8 cellular contexts compared by ENCODE assay signal in the genomic region with DNA sequence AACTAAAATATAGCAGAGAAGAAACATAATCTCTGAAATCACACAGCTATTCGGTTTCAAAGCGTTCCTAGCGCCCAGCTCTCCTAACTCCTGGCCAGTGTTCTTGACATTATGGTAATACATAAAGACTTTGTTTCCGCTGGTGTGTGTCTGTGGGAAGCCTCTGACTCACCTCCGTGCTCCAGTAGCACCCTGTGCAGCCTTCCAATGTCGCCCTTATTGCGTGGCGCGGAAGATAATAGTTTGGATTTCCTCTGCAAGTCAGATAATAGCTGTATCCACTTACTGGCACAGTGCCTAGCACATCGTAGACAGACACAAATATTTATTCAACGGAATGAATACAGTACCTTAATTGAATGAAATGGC. TPM values are rescaled to one million over a fixed set of nuclear protein-coding genes. Genes with fewer than 3 reads are reported as not detected.
DNase-seq lines count a peak whose midpoint lies in the region; ATAC-seq and TF ChIP-seq lines count a peak whose summit lies in the region.

No MANE protein-coding gene starts in this region.

- no peaks in the 10 kb centered on the region for H3K9me3 ChIP-seq in CD4-positive, alpha-beta T cell (ENCODE audit: control insufficient read depth, low read length)
- H3K9me3 ChIP-seq in H9 (ENCODE audit: control insufficient read depth, low read depth, low read length): no peaks in the 10 kb centered on the region

- TF ChIP-seq CTCF in CD4-positive, alpha-beta T cell (IDR thresholded peaks at IDR 0.05): no peak
- TF ChIP-seq CTCF in H9 (conservative IDR thresholded peaks at IDR 0.05) (no peak), astrocyte of the cerebellum (IDR thresholded peaks at IDR 0.05; ENCODE audit: low read depth, low read length, missing control alignments) (no peak)

- H4K8ac ChIP-seq in H9 (replicated peaks; ENCODE audit: insufficient read length, low read depth, low read length): no peak overlapping the region

- H4K5ac ChIP-seq in H9 (ENCODE audit: insufficient read length, low read depth, low read length): no peak overlapping the region

- no peak overlapping the region for H3K18ac ChIP-seq in H9 (ENCODE audit: insufficient read length, low read depth, low read length)

- POLR2A ChIA-PET in CD4-positive, alpha-beta T cell (lab: Charles Lee): interaction anchor here (0.6 to 1.4 kb wide), 4 partner anchors 20 to 600 kb away, joined by 3 to 7 read pairs (median 4); no protein-coding TSS in a partner anchor

- peak overlapping the region; percentile 82 for H3K4me3 ChIP-seq in astrocyte of the cerebellum (ENCODE audit: low read depth, low read length)

- peak overlapping the region; percentile 64 for H2BK12ac ChIP-seq in H9 (ENCODE audit: insufficient read length, low read depth, low read length)

- no CpG with 5 or more reads among the region's 11 CpGs for WGBS in H9 (ENCODE audit: extremely low coverage, insufficient read length, low lambda C conversion rate)

- H2BK20ac ChIP-seq in H9 (ENCODE audit: low read depth, low read length, poor library complexity, severe bottlenecking): no peak overlapping the region

- no peak overlapping the region for H2BK120ac ChIP-seq in H9 (ENCODE audit: low read depth, low read length, poor library complexity, severe bottlenecking)

- no peak overlapping the region for H3K4ac ChIP-seq in H9 (ENCODE audit: low read depth, low read length)

- no peak overlapping the region for H3K56ac ChIP-seq in H9 (ENCODE audit: insufficient read length, low read depth, low read length)

- H3K79me2 ChIP-seq in H9 (ENCODE audit: insufficient read depth, low read length): peaks cover 4% of the 10 kb centered on the region; the same call in 1 of the 2 replicates

- no peak overlapping the region for H2AFZ ChIP-seq in H9 (ENCODE audit: low read length)

- peak in 2 of 10 experiments; percentile 11 to 17 for DNase-seq in CD4-positive, alpha-beta T cell
- no peak for DNase-seq in H9
- peak; percentile 69 for DNase-seq in NCI-H774 (lab: John Stamatoyannopoulos, UW)
- DNase-seq in astrocyte of the cerebellum (ENCODE audit: low read depth): peak; percentile 20
- DNase-seq in immature natural killer cell: no peak
- peak; percentile 30 to 33 for DNase-seq in stimulated activated CD4-positive, alpha-beta T cell treated with anti-CD3 and anti-CD28 coated beads, Interleukin-2, amount 100 ng/mL, for 24 hours
- no peak for DNase-seq in HT-29 (ENCODE audit: low spot score)

- H3K9me3 Mint-ChIP-seq in CD4-positive, alpha-beta T cell: no peaks in the 10 kb centered on the region
- H3K9me3 Mint-ChIP-seq in H9: peaks cover 0 to 3% of the 10 kb centered on the region in 2 experiments; a peak in 1 of 5 replicates
- no peaks in the 10 kb centered on the region for H3K9me3 Mint-ChIP-seq in immature natural killer cell

- H3K27ac Mint-ChIP-seq in CD4-positive, alpha-beta T cell: peak overlapping the region; percentile 88
- H3K27ac Mint-ChIP-seq in H9: peak overlapping the region; percentile 95 to 99 (median 95); a peak in 6 of 7 replicates
- peak overlapping the region; percentile 92 to 98 (median 94) for H3K27ac Mint-ChIP-seq in immature natural killer cell

- H4K20me1 ChIP-seq in H9 (ENCODE audit: control insufficient read depth, insufficient read depth, insufficient read length): no peaks in the 10 kb centered on the region

- peak overlapping the region; percentile 65 for H3K27ac ChIP-seq in CD4-positive, alpha-beta T cell (ENCODE audit: low read depth, low read length)
- H3K27ac ChIP-seq in H9 (ENCODE audit: insufficient read length, low read depth, low read length): peak overlapping the region; percentile 22

- H3K23ac ChIP-seq in H9 (ENCODE audit: insufficient read length, low read depth, low read length): no peak overlapping the region

- peaks cover 4% of the 10 kb centered on the region for H3K23me2 ChIP-seq in H9 (ENCODE audit: insufficient read length, low read depth, low read length, poor library complexity, severe bottlenecking)

- H2BK15ac ChIP-seq in H9 (ENCODE audit: low read depth, low read length): no peak overlapping the region

- H3K4me1 ChIP-seq in H9 (ENCODE audit: insufficient read depth, low read length): no peaks in the 10 kb centered on the region

- H3K4me1 Mint-ChIP-seq in CD4-positive, alpha-beta T cell (ENCODE audit: low read depth): peaks cover 34% of the 10 kb centered on the region
- H3K4me1 Mint-ChIP-seq in H9 (0 out of 4 replicates have a peak, but pooled peaks cover 0 to 3% of the 10 kb centered on the region in 2 experiments), immature natural killer cell (peaks cover 30 to 38% of the 10 kb centered on the region in 2 donors)

- in situ Hi-C loops in astrocyte of the cerebellum (cut with HindIII; ENCODE audit: low sequenced_read_pairs): no loop called here

- peaks cover 48% of the 10 kb centered on the region for H3K36me3 Mint-ChIP-seq in CD4-positive, alpha-beta T cell (ENCODE audit: low read depth)
- H3K36me3 Mint-ChIP-seq in H9 (ENCODE audit: insufficient read depth in 1 of 3, low read depth in 3 of 3): peaks cover 12 to 36% (median 35%) of the 10 kb centered on the region in 3 experiments
- H3K36me3 Mint-ChIP-seq in immature natural killer cell: peaks cover 4 to 26% (median 5%) of the 10 kb centered on the region in 3 donors

- peak overlapping the region; percentile 99 for H3K4me3 Mint-ChIP-seq in CD4-positive, alpha-beta T cell
- peak overlapping the region; percentile 89 to 94 for H3K4me3 Mint-ChIP-seq in H9
- peak overlapping the region; percentile 94 to 100 (median 99) for H3K4me3 Mint-ChIP-seq in immature natural killer cell

- no peak overlapping the region for H4K91ac ChIP-seq in H9 (ENCODE audit: insufficient read length, low read depth, low read length)

- peaks cover 4% of the 10 kb centered on the region for H3K79me1 ChIP-seq in H9 (ENCODE audit: insufficient read depth, low read depth, low read length, poor library complexity, severe bottlenecking)

- H2BK5ac ChIP-seq in H9 (ENCODE audit: insufficient read length, low read length): no peak overlapping the region

- H3T11ph ChIP-seq in H9 (ENCODE audit: low read length): no peak overlapping the region

- H2AK5ac ChIP-seq in H9 (ENCODE audit: insufficient read length, low read length): no peak overlapping the region

- no peak overlapping the region; the same call in 1 of the 2 replicates for H3K14ac ChIP-seq in H9 (ENCODE audit: insufficient read depth, low read length)

- peak overlapping the region; percentile 71 for H3K9ac ChIP-seq in H9 (ENCODE audit: extremely low read depth, insufficient read length, low read length)

- CTCF ChIA-PET in CD4-positive, alpha-beta T cell (lab: Charles Lee): interaction anchor here (0.8 kb wide), 2 partner anchors 30 to 607 kb away, joined by 3 read pairs; no protein-coding TSS in a partner anchor

- intact Hi-C loops in CD4-positive, alpha-beta T cell (cut with DNase I, micrococcal nuclease): loop anchor here (2.0 to 10.0 kb wide), 8 partner anchors 142 to 864 kb away; partner anchors contain the start of genes CSGALNACT2 (in 1 of the 2), ZNF239 (in 1 of the 2), ZNF33B (in 1 of the 2) and ZNF485 (in 1 of the 2)

- H3K4me2 ChIP-seq in H9 (ENCODE audit: insufficient read depth, insufficient read length, low read length): peak overlapping the region; percentile 99

- ATAC-seq in CD4-positive, alpha-beta T cell (ENCODE audit: poor library complexity): peak; percentile 25
- no peak for ATAC-seq in HG03159 (IDR thresholded peaks at IDR 0.05; ENCODE audit: unreplicated experiment)

- no peaks in the 10 kb centered on the region for H3K27me3 Mint-ChIP-seq in CD4-positive, alpha-beta T cell
- H3K27me3 Mint-ChIP-seq in H9 (ENCODE audit: low read depth): peaks cover 27% of the 10 kb centered on the region
- peaks cover 5 to 19% (median 12%) of the 10 kb centered on the region in 3 donors for H3K27me3 Mint-ChIP-seq in immature natural killer cell (ENCODE audit: low read depth in 3 of 3)

- H3K27me3 ChIP-seq in CD4-positive, alpha-beta T cell (ENCODE audit: control insufficient read depth, insufficient read depth, low read length): no peaks in the 10 kb centered on the region
- no peaks in the 10 kb centered on the region for H3K27me3 ChIP-seq in H9 (ENCODE audit: insufficient read depth, low read length)

RNA-seq across cellular contexts. Expression of gene BMS1, which starts 0.6 kb away (rescaled TPM):
- total RNA-seq in CD4-positive, alpha-beta T cell: 10 to 100 TPM; 13.8 to 15.3 TPM
- total RNA-seq in H9 (2021): 42.8 and 44.2 TPM in 2 replicates
- polyA plus RNA-seq in immature natural killer cell: 10 to 100 TPM in 1 of 3 donors, 1 to 10 TPM in 2; 4.7 to 11.7 (median 6.3) TPM
- 13.1 and 15.4 TPM in 2 replicates for total RNA-seq in HT-29 (2014; rRNA removed; shearing (Covaris generic))

Comparison
In these comparisons a context has a peak if more than half of its experiments do, and no peak if none do; other contexts are left out.
1. DNase-seq: peak in NCI-H774 (single experiment), astrocyte of the cerebellum (single experiment) and stimulated activated CD4-positive, alpha-beta T cell treated with anti-CD3 and anti-CD28 coated beads, Interleukin-2, amount 100 ng/mL, for 24 hours (2 of 2); none in H9 (single experiment), immature natural killer cell (0 of 3) and HT-29 (single experiment).
2. Peak in every context shown above with its lines, with median percentiles within 50 percentile points of each other: H3K27ac Mint-ChIP-seq and H3K4me3 Mint-ChIP-seq.